22 cellular contexts compared by ENCODE assay signal in the genomic region with DNA sequence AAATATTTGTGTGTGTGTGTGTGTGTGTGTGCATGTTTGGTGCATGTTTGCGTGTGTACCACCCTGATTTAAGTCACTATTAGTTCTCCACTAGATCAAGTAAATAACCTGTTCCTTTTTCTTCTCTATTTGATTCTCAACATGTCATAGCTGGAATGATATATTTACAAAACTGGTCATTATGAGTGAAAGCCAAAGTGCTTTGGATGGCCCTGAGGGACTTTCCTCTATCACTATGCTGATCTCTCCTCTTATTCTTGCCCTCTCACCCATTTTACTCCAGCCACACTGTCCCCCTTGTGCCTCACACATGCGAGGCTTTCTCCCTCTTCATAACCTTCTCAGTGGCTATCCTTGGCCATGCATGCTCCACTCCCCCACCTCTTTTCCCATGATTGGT.
DNase-seq lines count a peak whose midpoint lies in the region; ATAC-seq and TF ChIP-seq lines count a peak whose summit lies in the region.
"Had no signal": no experiment of that assay in that cellular context is flagged by ENCODE, and none has a peak within 500 bp of the region (broad histone marks: within the 10 kb centered on the region; RNA-seq: fewer than 3 reads in every experiment).

No MANE protein-coding gene starts in this region.

- no peak for TF ChIP-seq CTCF in thyroid gland (IDR thresholded peaks at IDR 0.05)

- intact Hi-C loops in thyroid gland (cut with DNase I) (no loop called here), Right ventricle myocardium inferior (cut with DNase I) (no loop called here)

- ATAC-seq in GM18868 (IDR thresholded peaks at IDR 0.05; ENCODE audit: unreplicated experiment) = peak; percentile 56
- peak; percentile 68 for ATAC-seq in HG02759 (IDR thresholded peaks at IDR 0.05; ENCODE audit: unreplicated experiment)
- peak; percentile 39 for ATAC-seq in HG03039 (IDR thresholded peaks at IDR 0.05; ENCODE audit: unreplicated experiment)
- ATAC-seq in HG03457 (IDR thresholded peaks at IDR 0.05; ENCODE audit: unreplicated experiment) = no peak
- no peak for ATAC-seq in Right ventricle myocardium inferior
- ATAC-seq: GM23338, K562, SK-N-SH treated with all-trans-retinoic acid at 6 μM for 48 hours had no signal

- no peaks in the 10 kb centered on the region for H3K9me3 ChIP-seq in thyroid gland
- H3K9me3 ChIP-seq: BLaER1, HAP-1 had no signal

- H3K27ac ChIP-seq in thyroid gland = no peak overlapping the region
- H3K27ac ChIP-seq: BLaER1, RWPE1 had no signal

- no peak overlapping the region for H3K4me3 ChIP-seq in thyroid gland (replicated peaks in 1 of 3)
- H3K4me3 ChIP-seq: BLaER1, GM23338, HAP-1, K562 had no signal

- DNase-seq in KG1 (lab: John Stamatoyannopoulos, UW) (no peak), thyroid gland (no peak), Right ventricle myocardium inferior (ENCODE audit: missing footprints) (no peak)
- DNase-seq: CD4-positive, alpha-beta T cell; COR-L47; DMS79; NCI-H1092; NCI-H1436; NCI-H187 treated with DMSO at 0.1 percent for 48 hours; NCI-H524; NCI-H774; NK-92 treated with Interleukin-12 subunit alpha and Interleukin-12 subunit beta, amount 100 ng/mL, for 24 hours had no signal

- 65 to 71% methylated on average over 2 of the region's 2 CpGs for WGBS in thyroid gland, 2 donors

- H3K27me3 ChIP-seq in thyroid gland = no peaks in the 10 kb centered on the region
- H3K27me3 ChIP-seq: BLaER1 had no signal

- no peak for TF ChIP-seq POLR2A in thyroid gland (IDR thresholded peaks at IDR 0.05)

- H3K36me3 ChIP-seq in thyroid gland = no peaks in the 10 kb centered on the region
- H3K36me3 ChIP-seq: BLaER1, HAP-1 had no signal

- peaks cover 7 to 14% of the 10 kb centered on the region in 2 donors for H3K4me1 ChIP-seq in thyroid gland
- H3K4me1 ChIP-seq: BLaER1, HAP-1 had no signal

Comparison
In these comparisons a context has a peak if more than half of its experiments do, and no peak if none do; other contexts are left out.
1. ATAC-seq: peak in GM18868 (single experiment), HG02759 (single experiment) and HG03039 (single experiment); none in HG03457 (single experiment) and Right ventricle myocardium inferior (single experiment).